In genomic region chr3:126389112-126389791, GRCh38 we compare ENCODE assay signal across 2 cellular contexts.
TF ChIP-seq lines count a peak whose summit lies in the region.

No MANE protein-coding gene starts in this region.

TF ChIP-seq in HCT116, 20 proteins besides CTCF, POLR2A, EP300 and RAD21 (continued from another document):
- TF ChIP-seq REST (IDR thresholded peaks at IDR 0.05; ENCODE audit: low read depth) (no peak), TCF7L2 (IDR thresholded peaks at IDR 0.05; ENCODE audit: borderline replicate concordance, extremely low read depth, insufficient read depth, insufficient read length) (peak; percentile 31), SIN3A (IDR thresholded peaks at IDR 0.05; ENCODE audit: low read depth) (no peak), ELF1 (IDR thresholded peaks at IDR 0.05; ENCODE audit: borderline replicate concordance, low read depth) (no peak), ZBTB33 (IDR thresholded peaks at IDR 0.05; ENCODE audit: extremely low read depth, insufficient replicate concordance, low read length) (no peak), MAX (IDR thresholded peaks at IDR 0.05) (peak; percentile 62), CEBPB (IDR thresholded peaks at IDR 0.05; ENCODE audit: low read depth) (no peak), EGR1 (IDR thresholded peaks at IDR 0.05; ENCODE audit: low read depth) (peak; percentile 39; the same call in 1 of the 2 replicates), ZNF274 (IDR thresholded peaks at IDR 0.05; ENCODE audit: low read depth, low read length) (no peak)

TF ChIP-seq in WTC11, 78 proteins besides CTCF, POLR2A, EP300 and RAD21 (continued from another document and continues in another):
- TF ChIP-seq ATF6 (CRISPR knock-in tag; IDR thresholded peaks at IDR 0.05) (no peak), JAZF1 (CRISPR knock-in tag; IDR thresholded peaks at IDR 0.05) (no peak), MAX (CRISPR knock-in tag; IDR thresholded peaks at IDR 0.05) (peak; percentile 67; the same call in 1 of the 2 replicates), E2F5 (CRISPR knock-in tag; IDR thresholded peaks at IDR 0.05) (peak; percentile 84; the same call in 1 of the 2 replicates), NFYB (CRISPR knock-in tag; conservative IDR thresholded peaks at IDR 0.05; ENCODE audit: low read depth) (no peak), KAT7 (CRISPR knock-in tag; IDR thresholded peaks at IDR 0.05; ENCODE audit: borderline replicate concordance) (no peak), ZNF532 (CRISPR knock-in tag; IDR thresholded peaks at IDR 0.05; ENCODE audit: borderline replicate concordance) (no peak), ZNF416 (CRISPR knock-in tag; IDR thresholded peaks at IDR 0.05) (no peak), ATF2 (CRISPR knock-in tag; IDR thresholded peaks at IDR 0.05; ENCODE audit: borderline replicate concordance, low read depth) (no peak), SOX15 (CRISPR knock-in tag; IDR thresholded peaks at IDR 0.05) (no peak), GABPB1 (CRISPR knock-in tag; IDR thresholded peaks at IDR 0.05) (peak; percentile 83; the same call in 1 of the 2 replicates), ERG (CRISPR knock-in tag; IDR thresholded peaks at IDR 0.05) (no peak), SMAD4 (CRISPR knock-in tag; IDR thresholded peaks at IDR 0.05) (no peak), RORB (CRISPR knock-in tag; IDR thresholded peaks at IDR 0.05) (no peak), ZBTB43 (CRISPR knock-in tag; IDR thresholded peaks at IDR 0.05) (0 out of 2 replicates have a peak, but pooled peaks have one; percentile 33), USF2 (CRISPR knock-in tag; IDR thresholded peaks at IDR 0.05) (no peak), CREM (CRISPR knock-in tag; IDR thresholded peaks at IDR 0.05) (no peak), ZNF219 (CRISPR knock-in tag; IDR thresholded peaks at IDR 0.05; ENCODE audit: borderline replicate concordance) (no peak), STAT6 (CRISPR knock-in tag; conservative IDR thresholded peaks at IDR 0.05; ENCODE audit: low read depth) (no peak), FOXJ3 (CRISPR knock-in tag; IDR thresholded peaks at IDR 0.05; ENCODE audit: borderline replicate concordance) (no peak), MLX (CRISPR knock-in tag; IDR thresholded peaks at IDR 0.05) (no peak), RELA (CRISPR knock-in tag; IDR thresholded peaks at IDR 0.05; ENCODE audit: borderline replicate concordance) (no peak), GTF2I (CRISPR knock-in tag; conservative IDR thresholded peaks at IDR 0.05) (no peak), ATF3 (CRISPR knock-in tag; conservative IDR thresholded peaks at IDR 0.05) (no peak), IRF2 (CRISPR knock-in tag; IDR thresholded peaks at IDR 0.05; ENCODE audit: borderline replicate concordance, low read depth) (no peak), FOXP4 (CRISPR knock-in tag; IDR thresholded peaks at IDR 0.05) (peak; percentile 64), ZNF138 (CRISPR knock-in tag; conservative IDR thresholded peaks at IDR 0.05) (no peak), HMGXB4 (CRISPR knock-in tag; IDR thresholded peaks at IDR 0.05) (peak; percentile 97)
